20 cellular contexts compared by ENCODE assay signal in genomic region chr14:64675246-64675645, GRCh38.
"Had no signal": no experiment of that assay in that cellular context is flagged by ENCODE, and none has a peak within 500 bp of the region (broad histone marks: within the 10 kb centered on the region; RNA-seq: fewer than 3 reads in every experiment).

No MANE protein-coding gene starts in this region.

- H3K27me3 ChIP-seq: body of pancreas, esophagus muscularis mucosa had no signal

- H3K9me3 Mint-ChIP-seq: activated CD8-positive, alpha-beta T cell treated with anti-CD3 and anti-CD28 coated beads for 36 hours had no signal

- H3K9me3 ChIP-seq: body of pancreas, esophagus muscularis mucosa, left ventricle myocardium inferior had no signal

- H3K27me3 Mint-ChIP-seq: activated CD8-positive, alpha-beta T cell treated with anti-CD3 and anti-CD28 coated beads for 36 hours; activated naive CD8-positive, alpha-beta T cell had no signal

- H3K27ac ChIP-seq: body of pancreas, esophagus muscularis mucosa, left ventricle myocardium inferior, skin epidermis, WERI-Rb-1 had no signal

- H3K36me3 ChIP-seq: esophagus muscularis mucosa, left ventricle myocardium inferior, WERI-Rb-1 had no signal

- H3K4me3 ChIP-seq: body of pancreas, esophagus muscularis mucosa, left ventricle myocardium inferior, skin epidermis had no signal

- ATAC-seq: activated CD8-positive, alpha-beta T cell treated with anti-CD3 and anti-CD28 coated beads for 36 hours; activated T-cell treated with anti-CD3 and anti-CD28 coated beads, Interleukin-2, amount 50 U/mL, for 72 hours; body of pancreas; natural killer cell; stimulated activated naive CD8-positive, alpha-beta T cell treated with anti-CD3 and anti-CD28 coated beads, Interleukin-15, amount 100 ng/mL, for 72 hours had no signal

- DNase-seq: activated CD4-positive, alpha-beta T cell treated with anti-CD3 and anti-CD28 coated beads for 4 hours; activated CD8-positive, alpha-beta T cell treated with anti-CD3 and anti-CD28 coated beads for 36 hours; activated gamma-delta T cell treated with Interleukin-2 at 50 U/mL for 16 hours; activated T-cell treated with anti-CD3 and anti-CD28 coated beads, Interleukin-2, amount 50 U/mL, for 72 hours; amniotic stem cell; body of pancreas; caudate nucleus; hippocampal formation; left ventricle myocardium inferior; natural killer cell; nucleus accumbens; stimulated activated CD4-positive, alpha-beta T cell treated with anti-CD3 and anti-CD28 coated beads, Interleukin-4, amount 100 ng/mL, for 4 hours; stimulated activated CD8-positive, alpha-beta memory T cell treated with anti-CD3 and anti-CD28 coated beads, Interleukin-4, amount 100 ng/mL, for 48 hours; stimulated activated naive CD8-positive, alpha-beta T cell treated with anti-CD3 and anti-CD28 coated beads, Interleukin-15, amount 100 ng/mL, for 72 hours; WERI-Rb-1 had no signal

- H3K4me3 Mint-ChIP-seq: activated CD8-positive, alpha-beta T cell treated with anti-CD3 and anti-CD28 coated beads for 36 hours; activated naive CD8-positive, alpha-beta T cell; activated T-cell treated with anti-CD3 and anti-CD28 coated beads, Interleukin-2, amount 50 U/mL, for 72 hours; natural killer cell; stimulated activated naive CD8-positive, alpha-beta T cell treated with anti-CD3 and anti-CD28 coated beads, Interleukin-15, amount 100 ng/mL, for 72 hours had no signal

- FAIRE-seq: colon, keratinocyte had no signal

- H3K4me1 ChIP-seq: body of pancreas had no signal

- H3K27ac Mint-ChIP-seq: activated CD8-positive, alpha-beta T cell treated with anti-CD3 and anti-CD28 coated beads for 36 hours; activated naive CD8-positive, alpha-beta T cell; activated T-cell treated with anti-CD3 and anti-CD28 coated beads, Interleukin-2, amount 50 U/mL, for 72 hours; natural killer cell; stimulated activated naive CD8-positive, alpha-beta T cell treated with anti-CD3 and anti-CD28 coated beads, Interleukin-15, amount 100 ng/mL, for 72 hours had no signal

- H3K36me3 Mint-ChIP-seq: activated naive CD8-positive, alpha-beta T cell; natural killer cell had no signal
